8 cellular contexts compared by ENCODE assay signal in genomic region chr22:49936018-49936972, GRCh38. TPM values are rescaled to one million over a fixed set of nuclear protein-coding genes. Genes with fewer than 3 reads are reported as not detected.
A peak's percentile ranks its signal among the peaks of the same experiment; 100 is the strongest.
DNase-seq lines count a peak whose midpoint lies in the region; ATAC-seq, FAIRE-seq and TF ChIP-seq lines count a peak whose summit lies in the region.

No MANE protein-coding gene starts in this region.

- H3K4me3 Mint-ChIP-seq in WTC11, result peak overlapping the region; percentile 58

- H3K36me3 ChIP-seq in bronchial epithelial cell (ENCODE audit: control insufficient read depth, insufficient read depth, low read length), result no peaks in the 10 kb centered on the region
- no peaks in the 10 kb centered on the region for H3K36me3 ChIP-seq in keratinocyte (ENCODE audit: control insufficient read depth in 2 of 2, extremely low read depth in 1 of 2, insufficient read depth in 2 of 2, low read length in 2 of 2)

- H3K27me3 ChIP-seq in bronchial epithelial cell (ENCODE audit: control insufficient read depth, insufficient read depth, low read length) (no peaks in the 10 kb centered on the region), keratinocyte (ENCODE audit: control insufficient read depth, extremely low read depth, insufficient read depth, low read length) (peaks cover 6% of the 10 kb centered on the region)

- peaks cover 4% of the 10 kb centered on the region for H3K4me1 Mint-ChIP-seq in WTC11

- no peaks in the 10 kb centered on the region for H3K79me2 ChIP-seq in keratinocyte (ENCODE audit: control insufficient read depth, insufficient read depth, low read length)

- POLR2A ChIA-PET in WTC11 (lab: Charles Lee), result interaction anchor here (0.6 kb wide), 1 partner anchor 28 kb away, joined by 5 read pairs; no protein-coding TSS in a partner anchor

- dilution Hi-C loops in keratinocyte (cut with MboI; ENCODE audit: extremely low pct_ligation_motif_present, low sequenced_read_pairs), result no loop called here

- in situ Hi-C loops in GM13977 (cut with MboI; ENCODE audit: low pct_unique_long_range_greater_than_20kb, low sequenced_read_pairs, unreplicated experiment), result loop anchor here (25.0 kb wide), 1 partner anchor 101 kb away; no protein-coding TSS in a partner anchor

- H3K27ac ChIP-seq in keratinocyte (ENCODE audit: control insufficient read depth, insufficient read depth, low read length), result no peak overlapping the region

- no peaks in the 10 kb centered on the region; the same call in 1 of the 2 replicates for H3K27me3 Mint-ChIP-seq in WTC11 (ENCODE audit: low read depth)

- TF ChIP-seq CTCF in GM13977 (IDR thresholded peaks at IDR 0.05; ENCODE audit: extremely low read depth, insufficient read depth, missing control alignments) (no peak), NB4 (IDR thresholded peaks at IDR 0.05; ENCODE audit: low read depth, low read length) (no peak), WTC11 (IDR thresholded peaks at IDR 0.05) (no peak), bronchial epithelial cell (IDR thresholded peaks at IDR 0.05; ENCODE audit: insufficient read depth, low read length, severe bottlenecking) (no peak), keratinocyte (optimal IDR thresholded peaks at IDR 0.05 in 1 of 3, IDR thresholded peaks at IDR 0.05 in 1 of 3, conservative IDR thresholded peaks at IDR 0.05 in 1 of 3; ENCODE audit: extremely low read depth in 1 of 3, insufficient read depth in 2 of 3, low read length in 3 of 3) (no peak)

- CTCF ChIA-PET in WTC11 (lab: Charles Lee), result interaction anchor here (0.7 to 2.2 kb wide), 3 partner anchors 31 to 123 kb away, joined by 3 to 23 read pairs (median 4); no protein-coding TSS in a partner anchor

- H3K4me3 ChIP-seq in NB4 (ENCODE audit: low read depth, low read length) (peak overlapping the region; percentile 11), bronchial epithelial cell (ENCODE audit: low read depth, low read length) (peak overlapping the region; percentile 23), keratinocyte (ENCODE audit: control insufficient read depth in 2 of 3, extremely low read depth in 1 of 3, insufficient read depth in 2 of 3, low read depth in 1 of 3, low read length in 3 of 3) (peak overlapping the region in 1 of 3 experiments; percentile 5)

- no peak for TF ChIP-seq POLR2A in NB4 (IDR thresholded peaks at IDR 0.05; ENCODE audit: extremely low read depth, insufficient read length)

- H3K9me3 ChIP-seq in keratinocyte (ENCODE audit: control insufficient read depth, low read depth, low read length), result no peaks in the 10 kb centered on the region

- peaks cover 7% of the 10 kb centered on the region for H3K9me3 Mint-ChIP-seq in WTC11

- peaks cover 3% of the 10 kb centered on the region for H3K36me3 Mint-ChIP-seq in WTC11

- peak overlapping the region; percentile 28 for H3K9ac ChIP-seq in keratinocyte (ENCODE audit: control insufficient read depth, extremely low read depth, insufficient read depth, low read length)

- H3K27ac Mint-ChIP-seq in WTC11, result no peak overlapping the region

- peaks cover 14% of the 10 kb centered on the region for H3K4me1 ChIP-seq in keratinocyte (ENCODE audit: control insufficient read depth, extremely low read depth, insufficient read depth, low read length)

- FAIRE-seq in bronchial epithelial cell (lab: Jason Lieb, UNC), result no peak
- FAIRE-seq in keratinocyte (lab: Jason Lieb, UNC), result no peak

- H3K4me2 ChIP-seq in keratinocyte (ENCODE audit: control insufficient read depth, extremely low read depth, insufficient read depth, low read depth, low read length), result peak overlapping the region; percentile 10

- H2AFZ ChIP-seq in keratinocyte (ENCODE audit: control insufficient read depth, low read length), result no peak overlapping the region

- ATAC-seq in HG02588 (IDR thresholded peaks at IDR 0.05; ENCODE audit: unreplicated experiment) (peak; percentile 52), WTC11 (peak; percentile 71)

- H3K9me1 ChIP-seq in keratinocyte (ENCODE audit: control insufficient read depth, extremely low read depth, insufficient read depth, low read length), result no peaks in the 10 kb centered on the region

- peak; percentile 92 for DNase-seq in GM13977 (ENCODE audit: low spot score)
- DNase-seq in NB4 (ENCODE audit: low read depth), result peak; percentile 92
- peak; percentile 82 for DNase-seq in WTC11 (ENCODE audit: low spot score)
- DNase-seq in bronchial epithelial cell (ENCODE audit: low read depth), result peak; percentile 43
- DNase-seq in keratinocyte (ENCODE audit: low read depth, low spot score), result no peak
- peak; percentile 87 to 97 for DNase-seq in stimulated activated CD4-positive, alpha-beta T cell treated with anti-CD3 and anti-CD28 coated beads, Interleukin-1b, Interleukin-23, amount 100 ng/mL, for 1 hour (ENCODE audit: low read depth in 2 of 2)
- no peak for DNase-seq in SK-N-DZ (ENCODE audit: low spot score)

- no peaks in the 10 kb centered on the region for H4K20me1 ChIP-seq in keratinocyte (ENCODE audit: control insufficient read depth, extremely low read depth, insufficient read depth, low read length)

TF ChIP-seq in WTC11, 78 proteins besides CTCF, POLR2A, EP300 and RAD21 (continues in another document):
- TF ChIP-seq SP1 (CRISPR knock-in tag; conservative IDR thresholded peaks at IDR 0.05), result no peak
- peak; percentile 48; the same call in 1 of the 2 replicates for TF ChIP-seq ZNF423 (CRISPR knock-in tag; IDR thresholded peaks at IDR 0.05)
- TF ChIP-seq GRHL2 (CRISPR knock-in tag; IDR thresholded peaks at IDR 0.05; ENCODE audit: insufficient replicate concordance, severe bottlenecking), result no peak
- TF ChIP-seq ZNF121 (CRISPR knock-in tag; IDR thresholded peaks at IDR 0.05), result no peak
- TF ChIP-seq AFF4 (CRISPR knock-in tag; IDR thresholded peaks at IDR 0.05; ENCODE audit: borderline replicate concordance), result no peak

RNA-seq across cellular contexts. Expression of gene CRELD2, which starts 17.9 kb away (rescaled TPM):
- total RNA-seq in WTC11 (2021) (34.9 to 42.8 TPM (median 35.2 TPM) in 3 replicates), bronchial epithelial cell (57.4 and 71.6 TPM in 2 replicates)
- polyA plus RNA-seq in keratinocyte, result 26.0 to 51.4 TPM (median 33.5 TPM) in 3 replicates
- 30.5 TPM for polyA plus RNA-seq in keratinocyte (2011; ENCODE audit: low read depth)
- 17.8 and 33.2 TPM in 2 replicates for polyA plus RNA-seq in keratinocyte (2011; cell fraction: cytosol; rRNA removed)
- 58.9 and 65.6 TPM in 2 replicates for polyA plus RNA-seq in keratinocyte (2011; cell fraction: nucleus; rRNA removed)
- polyA plus RNA-seq in keratinocyte (2012; ENCODE audit: low replicate concordance), result 18.0 and 48.4 TPM in 2 replicates
- polyA minus RNA-seq in keratinocyte, result 8.8 to 16.5 TPM (median 10.5 TPM) in 3 replicates
- 21.9 TPM for polyA minus RNA-seq in keratinocyte (2011; cell fraction: cytosol; rRNA and poly(A)+ RNA removed)
- 8.8 and 10.9 TPM in 2 replicates for polyA minus RNA-seq in keratinocyte (2011; cell fraction: nucleus; rRNA and poly(A)+ RNA removed)
- polyA plus RNA-seq in SK-N-DZ (2014; cell fraction: cytosol; rRNA removed), result 31.3 and 34.1 TPM in 2 replicates
- polyA plus RNA-seq in SK-N-DZ (2014; cell fraction: nucleus; rRNA removed), result 58.9 and 62.2 TPM in 2 replicates

RNA-seq across cellular contexts. Expression of gene ALG12, which starts 18.1 kb away (rescaled TPM):
- 26.5 to 29.2 TPM (median 26.7 TPM) in 3 replicates for total RNA-seq in WTC11 (2021)
- 11.8 and 18.7 TPM in 2 replicates for total RNA-seq in bronchial epithelial cell
- 6.3 to 9.0 TPM (median 7.1 TPM) in 3 replicates for polyA plus RNA-seq in keratinocyte
- 3.2 TPM for polyA plus RNA-seq in keratinocyte (2011; ENCODE audit: low read depth)
- 3.0 and 6.0 TPM in 2 replicates for polyA plus RNA-seq in keratinocyte (2011; cell fraction: cytosol; rRNA removed)
- polyA plus RNA-seq in keratinocyte (2011; cell fraction: nucleus; rRNA removed), result 10.5 and 14.2 TPM in 2 replicates
- 5.7 and 10.1 TPM in 2 replicates for polyA plus RNA-seq in keratinocyte (2012; ENCODE audit: low replicate concordance)
- 3.4 to 13.9 TPM (median 4.5 TPM) in 3 replicates for polyA minus RNA-seq in keratinocyte
- polyA minus RNA-seq in keratinocyte (2011; cell fraction: cytosol; rRNA and poly(A)+ RNA removed), result 12.5 TPM
- polyA minus RNA-seq in keratinocyte (2011; cell fraction: nucleus; rRNA and poly(A)+ RNA removed), result 6.2 and 6.9 TPM in 2 replicates
- 22.9 and 24.2 TPM in 2 replicates for polyA plus RNA-seq in SK-N-DZ (2014; cell fraction: cytosol; rRNA removed)
- 33.4 and 35.5 TPM in 2 replicates for polyA plus RNA-seq in SK-N-DZ (2014; cell fraction: nucleus; rRNA removed)

RNA-seq across cellular contexts. Expression of gene PIM3, which starts 24.3 kb away (rescaled TPM):
- total RNA-seq in WTC11 (2021) (42.9 to 45.7 TPM (median 44.3 TPM) in 3 replicates), bronchial epithelial cell (67.1 and 130 TPM in 2 replicates)
- 3.4 to 6.5 TPM (median 4.8 TPM) in 3 replicates for polyA plus RNA-seq in keratinocyte
- polyA plus RNA-seq in keratinocyte (2011; ENCODE audit: low read depth), result 3.3 TPM
- 2.7 and 6.4 TPM in 2 replicates for polyA plus RNA-seq in keratinocyte (2011; cell fraction: cytosol; rRNA removed)
- 8.9 and 11.7 TPM in 2 replicates for polyA plus RNA-seq in keratinocyte (2011; cell fraction: nucleus; rRNA removed)
- 7.8 and 20.0 TPM in 2 replicates for polyA plus RNA-seq in keratinocyte (2012; ENCODE audit: low replicate concordance)
- polyA minus RNA-seq in keratinocyte, result 1.6 to 4.4 TPM (median 2.3 TPM) in 3 replicates
- polyA minus RNA-seq in keratinocyte (2011; cell fraction: cytosol; rRNA and poly(A)+ RNA removed), result 10.7 TPM
- 5.5 and 8.2 TPM in 2 replicates for polyA minus RNA-seq in keratinocyte (2011; cell fraction: nucleus; rRNA and poly(A)+ RNA removed)
- polyA plus RNA-seq in SK-N-DZ (2014; cell fraction: cytosol; rRNA removed), result 74.5 and 74.6 TPM in 2 replicates
- 113 and 127 TPM in 2 replicates for polyA plus RNA-seq in SK-N-DZ (2014; cell fraction: nucleus; rRNA removed)

Comparison
In these comparisons a context has a peak if more than half of its experiments do, and no peak if none do; other contexts are left out.
1. DNase-seq: peak in GM13977 (single experiment), NB4 (single experiment), WTC11 (single experiment), bronchial epithelial cell (single experiment) and stimulated activated CD4-positive, alpha-beta T cell treated with anti-CD3 and anti-CD28 coated beads, Interleukin-1b, Interleukin-23, amount 100 ng/mL, for 1 hour (2 of 2); none in keratinocyte (single experiment) and SK-N-DZ (single experiment).